24 cellular contexts compared by ENCODE assay signal in the genomic region with DNA sequence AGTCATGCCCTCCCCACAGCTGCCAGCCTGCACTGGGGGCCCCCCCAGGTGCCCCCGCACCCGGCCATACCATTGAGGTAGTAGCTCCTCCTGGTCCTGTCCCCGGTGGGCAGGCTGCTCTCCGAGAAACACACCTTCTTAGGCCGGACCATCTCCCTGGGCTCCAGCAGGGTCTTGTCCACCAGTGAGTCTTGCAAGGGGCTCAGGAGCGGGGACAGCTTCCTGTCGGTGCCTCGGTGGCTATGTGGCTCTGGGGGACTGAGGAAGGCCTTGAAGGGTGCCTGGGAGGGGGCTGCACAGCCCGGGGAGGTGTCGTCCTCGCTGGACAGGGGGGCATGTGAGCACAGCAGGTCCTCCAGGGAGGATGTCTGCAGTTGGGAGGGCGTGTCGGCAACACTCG. TPM values are rescaled to one million over a fixed set of nuclear protein-coding genes. Genes with fewer than 3 reads are reported as not detected.
DNase-seq lines count a peak whose midpoint lies in the region; TF ChIP-seq lines count a peak whose summit lies in the region.
"Had no signal": no experiment of that assay in that cellular context is flagged by ENCODE, and none has a peak within 500 bp of the region (broad histone marks: within the 10 kb centered on the region; RNA-seq: fewer than 3 reads in every experiment).

No MANE protein-coding gene starts in this region.

- H3K27me3 ChIP-seq in dorsolateral prefrontal cortex (no peaks in the 10 kb centered on the region), prostate gland (replicated peaks; ENCODE audit: insufficient read depth) (no peaks in the 10 kb centered on the region)
- H3K27me3 ChIP-seq: adrenal gland, neural progenitor cell, SJCRH30, upper lobe of left lung had no signal

- no peak overlapping the region for H3K4me3 ChIP-seq in dorsolateral prefrontal cortex
- H3K4me3 ChIP-seq in prostate gland, result no peak overlapping the region
- H3K4me3 ChIP-seq: adrenal gland, neural progenitor cell, SJCRH30, upper lobe of left lung had no signal

- TF ChIP-seq POLR2A in prostate gland (IDR thresholded peaks at IDR 0.05), result no peak

- TF ChIP-seq CTCF in dorsolateral prefrontal cortex (IDR thresholded peaks at IDR 0.05 in 54 of 56, conservative IDR thresholded peaks at IDR 0.05 in 2 of 56; ENCODE audit: low read depth in 1 of 56, partially characterized antibody in 56 of 56) (no peak), osteocyte (IDR thresholded peaks at IDR 0.05) (no peak), prostate gland (IDR thresholded peaks at IDR 0.05) (no peak)

- H3K4me1 ChIP-seq in prostate gland (replicated peaks), result no peaks in the 10 kb centered on the region
- H3K4me1 ChIP-seq: adrenal gland, neural progenitor cell, SJCRH30, upper lobe of left lung had no signal

- no peaks in the 10 kb centered on the region for H3K27me3 Mint-ChIP-seq in osteocyte (ENCODE audit: unreplicated experiment)

- H3K4me1 Mint-ChIP-seq in osteocyte (ENCODE audit: unreplicated experiment), result no peaks in the 10 kb centered on the region

- peak; percentile 1 for DNase-seq in stimulated activated CD4-positive, alpha-beta T cell treated with anti-CD3 and anti-CD28 coated beads, Interleukin-15, amount 100 ng/mL, for 24 hours
- DNase-seq in stimulated activated CD4-positive, alpha-beta T cell treated with anti-CD3 and anti-CD28 coated beads, Interleukin-4, amount 100 ng/mL, for 24 hours, result no peak
- DNase-seq in dorsolateral prefrontal cortex (peak in 6 of 10 donors; percentile 10 to 36 (median 24)), osteocyte (ENCODE audit: extremely low spot score, unreplicated experiment) (peak; percentile 84), amygdala (lab: John Stamatoyannopoulos, UW) (no peak), NCI-H2227 (lab: John Stamatoyannopoulos, UW; ENCODE audit: unreplicated experiment) (no peak), prostate gland (ENCODE audit: low spot score) (no peak)
- DNase-seq: activated CD4-positive, alpha-beta T cell treated with anti-CD3 and anti-CD28 coated beads for 4 hours; activated naive CD4-positive, alpha-beta T cell; NCI-H1105; NCI-H2029 treated with DMSO at 0.1 percent for 48 hours; NCI-H82; PC-3; SJCRH30; small intestine; stimulated activated CD4-positive, alpha-beta T cell treated with anti-CD3 and anti-CD28 coated beads, Interleukin-2, amount 100 ng/mL, for 48 hours; T-helper 1 cell had no signal

- peaks cover 14% of the 10 kb centered on the region for H3K36me3 Mint-ChIP-seq in osteocyte (ENCODE audit: unreplicated experiment)

- intact Hi-C loops in dorsolateral prefrontal cortex (cut with DNase I) (no loop called here), prostate gland (cut with DNase I) (no loop called here)

- H3K36me3 ChIP-seq in prostate gland, result no peaks in the 10 kb centered on the region
- H3K36me3 ChIP-seq: adrenal gland, neural progenitor cell, upper lobe of left lung had no signal

- H3K27ac Mint-ChIP-seq in osteocyte (ENCODE audit: unreplicated experiment), result no peak overlapping the region
- H3K27ac Mint-ChIP-seq: stimulated activated naive CD8-positive, alpha-beta T cell treated with anti-CD3 and anti-CD28 coated beads, Interleukin-15, Interleukin-2, amounts not matched to agents 100 ng/mL and 50 ng/mL, for 24 hours had no signal

- H3K9me3 Mint-ChIP-seq in osteocyte (ENCODE audit: unreplicated experiment), result no peaks in the 10 kb centered on the region
- H3K9me3 Mint-ChIP-seq: stimulated activated naive CD8-positive, alpha-beta T cell treated with anti-CD3 and anti-CD28 coated beads, Interleukin-15, Interleukin-2, amounts not matched to agents 100 ng/mL and 50 ng/mL, for 24 hours had no signal

- WGBS in prostate gland, result 80% methylated on average over 14 of the region's 14 CpGs

- no peaks in the 10 kb centered on the region for H3K9me3 ChIP-seq in prostate gland
- H3K9me3 ChIP-seq: adrenal gland, SJCRH30, upper lobe of left lung had no signal

- no peak overlapping the region for H3K4me3 Mint-ChIP-seq in osteocyte (ENCODE audit: unreplicated experiment)
- H3K4me3 Mint-ChIP-seq: neural progenitor cell; stimulated activated naive CD8-positive, alpha-beta T cell treated with anti-CD3 and anti-CD28 coated beads, Interleukin-15, Interleukin-2, amounts not matched to agents 100 ng/mL and 50 ng/mL, for 24 hours had no signal

- H3K27ac ChIP-seq in dorsolateral prefrontal cortex, result peak overlapping the region in 12 of 59 donors; percentile 2 to 71 (median 25)
- H3K27ac ChIP-seq in prostate gland, result no peak overlapping the region
- H3K27ac ChIP-seq: adrenal gland, C4-2B, neural progenitor cell, SJCRH30, upper lobe of left lung had no signal

RNA-seq across cellular contexts. Expression of a gene that starts 12.9 kb away (rescaled TPM):
- 10 to 100 TPM in 104 of 120 experiments, 1 to 10 TPM in 16; 4.0 to 48.0 (median 20.5) TPM for total RNA-seq in dorsolateral prefrontal cortex
- total RNA-seq in osteocyte, result 2.3 and 2.5 TPM in 2 replicates
- total RNA-seq in prostate gland, result 10 to 100 TPM in 1 of 2 donors, 1 to 10 TPM in 1; 1.4 to 19.0 TPM
- total RNA-seq: bronchial epithelial cell, pulmonary artery endothelial cell, SJCRH30 had no signal

RNA-seq across cellular contexts. Expression of a gene that starts 16.0 kb away (rescaled TPM):
- total RNA-seq in dorsolateral prefrontal cortex, result 10 to 100 TPM in 116 of 120 experiments, 1 to 10 TPM in 4; 4.3 to 38.8 (median 21.8) TPM
- 17.5 and 18.9 TPM in 2 replicates for total RNA-seq in osteocyte
- total RNA-seq in prostate gland, result 10 to 100 TPM; 42.0 to 79.4 TPM

Comparison
In these comparisons a context has a peak if more than half of its experiments do, and no peak if none do; other contexts are left out.
1. DNase-seq: peak in stimulated activated CD4-positive, alpha-beta T cell treated with anti-CD3 and anti-CD28 coated beads, Interleukin-15, amount 100 ng/mL, for 24 hours (single experiment), dorsolateral prefrontal cortex (6 of 10) and osteocyte (single experiment); none in stimulated activated CD4-positive, alpha-beta T cell treated with anti-CD3 and anti-CD28 coated beads, Interleukin-4, amount 100 ng/mL, for 24 hours (single experiment), amygdala (0 of 56), NCI-H2227 (single experiment) and prostate gland (single experiment).